In the genomic region with DNA sequence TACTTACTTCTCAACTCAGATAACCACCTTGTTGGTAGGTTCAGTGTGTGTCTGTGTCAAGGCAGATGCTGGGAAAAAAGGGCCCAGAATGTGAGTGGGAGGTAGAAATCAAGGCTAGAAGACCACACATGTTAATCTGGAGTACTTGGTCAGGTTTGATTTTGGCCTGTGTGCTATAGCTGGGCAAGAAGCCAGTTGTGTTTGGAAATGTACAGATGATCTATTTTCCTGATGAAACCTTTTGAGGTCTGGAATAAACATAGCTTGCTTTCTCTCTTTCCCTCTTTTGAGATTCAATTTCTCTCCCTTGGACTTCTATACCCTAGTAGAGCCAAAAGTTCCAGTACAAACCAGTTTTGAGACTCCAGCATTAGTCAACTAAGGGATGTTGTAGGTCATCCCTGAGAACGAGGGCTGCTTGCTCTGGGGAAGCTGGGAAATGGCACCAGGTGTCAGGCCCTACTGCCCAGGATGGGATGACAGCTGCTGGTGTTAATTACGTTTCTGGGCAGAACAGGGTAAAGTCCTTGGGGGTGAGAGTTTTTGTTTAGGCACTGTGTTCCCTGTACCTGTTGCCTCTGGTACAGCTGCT, we compare ENCODE assay signal across 11 cellular contexts. TPM values are rescaled to one million over a fixed set of nuclear protein-coding genes. Genes with fewer than 3 reads are reported as not detected.
DNase-seq lines count a peak whose midpoint lies in the region; ATAC-seq, FAIRE-seq and TF ChIP-seq lines count a peak whose summit lies in the region.
"Had no signal": no experiment of that assay in that cellular context is flagged by ENCODE, and none has a peak within 500 bp of the region (broad histone marks: within the 10 kb centered on the region; RNA-seq: fewer than 3 reads in every experiment).

No MANE protein-coding gene starts in this region.

- no peak for TF ChIP-seq POLR2A in A549 (IDR thresholded peaks at IDR 0.05; ENCODE audit: low read length)

- H3K27ac ChIP-seq in A549, result peak overlapping the region; percentile 39 to 52; a peak in 3 of 6 replicates
- H3K27ac ChIP-seq: epithelial cell of prostate had no signal

- intact Hi-C loops in activated B cell treated with CpG ODN at 0.5 μM for 24 hours (cut with micrococcal nuclease), result no loop called here

- H3K4me3 Mint-ChIP-seq in IgD-negative memory B cell, result no peak overlapping the region
- H3K4me3 Mint-ChIP-seq in activated B cell treated with CpG ODN at 0.5 μM for 24 hours, result no peak overlapping the region

- H3K9me3 Mint-ChIP-seq in IgD-negative memory B cell (no peaks in the 10 kb centered on the region), activated B cell treated with CpG ODN at 0.5 μM for 24 hours (no peaks in the 10 kb centered on the region)

- no peaks in the 10 kb centered on the region for H3K9me3 ChIP-seq in A549

- peak overlapping the region; percentile 54; the same call in 1 of the 3 replicates for H3K4me2 ChIP-seq in A549

- H3K36me3 Mint-ChIP-seq in IgD-negative memory B cell (no peaks in the 10 kb centered on the region), activated B cell treated with CpG ODN at 0.5 μM for 24 hours (ENCODE audit: low read depth) (peaks cover 39% of the 10 kb centered on the region)

- H3K27ac Mint-ChIP-seq in IgD-negative memory B cell, result peak overlapping the region in 2 of 3 donors; percentile 9 to 75
- no peak overlapping the region for H3K27ac Mint-ChIP-seq in activated B cell treated with CpG ODN at 0.5 μM for 24 hours

- ATAC-seq in A549 (no peak), activated B cell treated with CpG ODN at 0.5 μM for 24 hours (ENCODE audit: low read depth) (no peak), GM21786 (IDR thresholded peaks at IDR 0.05; ENCODE audit: unreplicated experiment) (no peak), HG03108 (IDR thresholded peaks at IDR 0.05; ENCODE audit: unreplicated experiment) (no peak)

- no peak for FAIRE-seq in A549 (lab: Jason Lieb, UNC)

- TF ChIP-seq EP300 in A549 (IDR thresholded peaks at IDR 0.05), result no peak

- peaks cover 41% of the 10 kb centered on the region for H3K4me1 ChIP-seq in A549

- H3K4me1 Mint-ChIP-seq in IgD-negative memory B cell, result peaks cover 45 to 78% (median 68%) of the 10 kb centered on the region in 3 donors
- peaks cover 83% of the 10 kb centered on the region for H3K4me1 Mint-ChIP-seq in activated B cell treated with CpG ODN at 0.5 μM for 24 hours

- 57% methylated on average over 2 of the region's 2 CpGs for WGBS in A549 (ENCODE audit: missing lambda C conversion rate)

- no peak overlapping the region for H3K4me3 ChIP-seq in A549

- CTCF ChIA-PET in A549 (lab: Yijun Ruan, JAX), result interaction anchor here (1.0 to 4.7 kb wide), 6 partner anchors 13 to 212 kb away, joined by 3 to 20 read pairs (median 5); no protein-coding TSS in a partner anchor
- CTCF ChIA-PET in activated B cell treated with CpG ODN at 0.5 μM for 24 hours (lab: Charles Lee), result interaction anchor here (1.2 kb wide), 1 partner anchor 25 kb away, joined by 4 read pairs; no protein-coding TSS in a partner anchor

- DNase-seq in A549 (ENCODE audit: low read depth in 1 of 2, low spot score in 1 of 2) (no peak), activated B cell treated with CpG ODN at 0.5 μM for 24 hours (peak; percentile 1), iris pigment epithelial cell (ENCODE audit: low read depth) (peak; percentile 54), NOMO-1 (lab: John Stamatoyannopoulos, UW; ENCODE audit: unreplicated experiment in 2 of 2) (no peak), hippocampal formation (lab: John Stamatoyannopoulos, UW) (no peak)
- DNase-seq: activated gamma-delta T cell, Kasumi-1 had no signal

- POLR2A ChIA-PET in A549 (lab: Yijun Ruan, JAX) (no interaction called here), activated B cell treated with CpG ODN at 0.5 μM for 24 hours (lab: Charles Lee) (interaction anchor here (0.8 kb wide), 1 partner anchor 14 kb away, joined by 3 read pairs; no protein-coding TSS in a partner anchor)

- TF ChIP-seq RAD21 in A549 (conservative IDR thresholded peaks at IDR 0.05 in 1 of 2, IDR thresholded peaks at IDR 0.05 in 1 of 2), result no peak

- H3K27me3 Mint-ChIP-seq in IgD-negative memory B cell (no peaks in the 10 kb centered on the region), activated B cell treated with CpG ODN at 0.5 μM for 24 hours (no peaks in the 10 kb centered on the region)

- TF ChIP-seq CTCF in A549 (IDR thresholded peaks at IDR 0.05) (no peak), activated B cell treated with CpG ODN at 0.5 μM for 24 hours (IDR thresholded peaks at IDR 0.05) (no peak)

TF ChIP-seq in A549, 52 proteins besides CTCF, POLR2A, EP300 and RAD21:
- no peak for TF ChIP-seq JUNB (IDR thresholded peaks at IDR 0.05)
- TF ChIP-seq GATA3 (IDR thresholded peaks at IDR 0.05; ENCODE audit: borderline replicate concordance), result no peak
- TF ChIP-seq KDM5A (IDR thresholded peaks at IDR 0.05), result no peak
- TF ChIP-seq MAFK (IDR thresholded peaks at IDR 0.05; ENCODE audit: partially characterized antibody), result no peak
- TF ChIP-seq RARB (CRISPR knock-in tag; IDR thresholded peaks at IDR 0.05), result no peak
- TF ChIP-seq CHD2 (IDR thresholded peaks at IDR 0.05; ENCODE audit: low read length, partially characterized antibody), result no peak
- TF ChIP-seq, protein P1, sequence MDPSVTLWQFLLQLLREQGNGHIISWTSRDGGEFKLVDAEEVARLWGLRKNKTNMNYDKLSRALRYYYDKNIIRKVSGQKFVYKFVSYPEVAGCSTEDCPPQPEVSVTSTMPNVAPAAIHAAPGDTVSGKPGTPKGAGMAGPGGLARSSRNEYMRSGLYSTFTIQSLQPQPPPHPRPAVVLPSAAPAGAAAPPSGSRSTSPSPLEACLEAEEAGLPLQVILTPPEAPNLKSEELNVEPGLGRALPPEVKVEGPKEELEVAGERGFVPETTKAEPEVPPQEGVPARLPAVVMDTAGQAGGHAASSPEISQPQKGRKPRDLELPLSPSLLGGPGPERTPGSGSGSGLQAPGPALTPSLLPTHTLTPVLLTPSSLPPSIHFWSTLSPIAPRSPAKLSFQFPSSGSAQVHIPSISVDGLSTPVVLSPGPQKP (IDR thresholded peaks at IDR 0.05; ENCODE audit: low read depth, low read length), result no peak
- TF ChIP-seq, protein P2, sequence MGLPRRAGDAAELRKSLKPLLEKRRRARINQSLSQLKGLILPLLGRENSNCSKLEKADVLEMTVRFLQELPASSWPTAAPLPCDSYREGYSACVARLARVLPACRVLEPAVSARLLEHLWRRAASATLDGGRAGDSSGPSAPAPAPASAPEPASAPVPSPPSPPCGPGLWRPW (IDR thresholded peaks at IDR 0.05), result no peak
- TF ChIP-seq MYC (IDR thresholded peaks at IDR 0.05; ENCODE audit: borderline replicate concordance, low read length), result no peak
- TF ChIP-seq KDM1A (IDR thresholded peaks at IDR 0.05; ENCODE audit: low read depth), result no peak
- TF ChIP-seq, protein P3, sequence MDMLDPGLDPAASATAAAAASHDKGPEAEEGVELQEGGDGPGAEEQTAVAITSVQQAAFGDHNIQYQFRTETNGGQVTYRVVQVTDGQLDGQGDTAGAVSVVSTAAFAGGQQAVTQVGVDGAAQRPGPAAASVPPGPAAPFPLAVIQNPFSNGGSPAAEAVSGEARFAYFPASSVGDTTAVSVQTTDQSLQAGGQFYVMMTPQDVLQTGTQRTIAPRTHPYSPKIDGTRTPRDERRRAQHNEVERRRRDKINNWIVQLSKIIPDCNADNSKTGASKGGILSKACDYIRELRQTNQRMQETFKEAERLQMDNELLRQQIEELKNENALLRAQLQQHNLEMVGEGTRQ (IDR thresholded peaks at IDR 0.05), result no peak

RNA-seq across cellular contexts. Expression of a gene that starts 15.8 kb away (rescaled TPM):
- 37.2 and 48.5 TPM in 2 replicates for polyA plus RNA-seq in A549 (2011; rRNA removed)
- 34.3 and 42.5 TPM in 2 replicates for polyA plus RNA-seq in A549 (2012; cell fraction: cytosol; rRNA removed)
- 62.0 and 66.6 TPM in 2 replicates for polyA plus RNA-seq in A549 (2012; cell fraction: nucleus; rRNA removed)
- polyA plus RNA-seq in A549 (2017; fragmentation: RNase III; extraction: RNeasy Plus Mini Kit Qiagen cat#74134 plus additional on column Dnase treatment), result 36.5 to 43.8 TPM (median 43.0 TPM) in 3 replicates
- polyA minus RNA-seq in A549 (2011; rRNA and poly(A)+ RNA removed), result 49.2 and 51.4 TPM in 2 replicates
- polyA plus RNA-seq in IgD-negative memory B cell, result 4.1 TPM
- 71.2 and 72.1 TPM in 2 replicates for total RNA-seq in activated B cell treated with CpG ODN at 0.5 μM for 24 hours

Comparison
In these comparisons a context has a peak if more than half of its experiments do, and no peak if none do; other contexts are left out.
1. DNase-seq: peak in activated B cell treated with CpG ODN at 0.5 μM for 24 hours (single experiment) and iris pigment epithelial cell (single experiment); none in A549 (0 of 2), NOMO-1 (0 of 2) and hippocampal formation (0 of 2).